Comparison of ENCODE assay signal across 8 cellular contexts in the genomic region with DNA sequence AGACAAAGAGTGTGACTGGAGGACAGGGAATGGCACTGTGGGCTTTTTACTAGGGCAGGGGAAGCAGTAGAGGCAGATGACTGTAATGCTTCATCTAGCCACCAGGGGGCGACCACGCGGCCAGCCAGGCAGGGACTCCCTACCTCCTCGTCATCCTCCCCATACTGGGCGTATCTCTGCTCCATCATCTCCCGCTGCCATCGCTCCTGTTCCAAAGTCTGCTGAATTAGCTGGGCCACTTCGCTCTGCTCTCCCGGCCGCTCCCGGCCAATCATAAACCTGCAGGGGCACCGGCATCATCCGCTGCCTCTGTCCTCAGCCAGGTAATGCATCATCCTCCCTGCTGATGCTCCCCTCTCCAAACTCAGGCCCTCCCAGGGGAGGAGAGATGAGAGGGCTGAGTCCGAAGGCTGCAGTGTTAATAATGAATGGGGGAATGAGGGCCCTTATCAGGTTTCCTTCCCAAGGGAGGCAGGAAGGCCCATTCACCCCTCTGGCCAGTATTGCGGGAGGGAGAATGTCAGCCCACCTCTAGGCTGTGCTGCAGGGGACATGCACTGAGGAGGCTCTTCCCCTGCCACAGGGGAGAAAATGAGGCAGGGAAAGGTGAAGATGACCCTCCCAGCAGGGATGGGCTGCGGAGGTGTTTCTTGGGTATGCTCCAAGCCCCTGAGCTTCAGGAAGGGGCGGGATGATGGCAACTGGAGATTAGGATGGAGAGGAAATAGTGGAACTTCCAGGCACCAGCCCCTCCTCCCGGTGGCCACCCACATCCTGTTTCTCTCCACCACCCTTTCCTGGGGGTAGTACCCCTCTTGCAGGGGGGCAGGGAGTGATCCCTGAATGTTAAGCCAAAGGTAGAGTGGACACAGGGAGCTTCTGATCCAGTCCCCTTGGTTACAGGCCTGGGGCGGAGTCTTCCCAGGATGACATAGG.
A peak's percentile ranks its signal among the peaks of the same experiment; 100 is the strongest.
DNase-seq lines count a peak whose midpoint lies in the region; ATAC-seq, FAIRE-seq and TF ChIP-seq lines count a peak whose summit lies in the region.

No MANE protein-coding gene starts in this region.

- H3K4me3 ChIP-seq in brain microvascular endothelial cell (ENCODE audit: low read depth, low read length) = no peak overlapping the region

- FAIRE-seq in GM19239 (lab: Jason Lieb, UNC) = peak; percentile 94

- in situ Hi-C loops in brain microvascular endothelial cell (cut with HindIII; ENCODE audit: low pct_ligation_motif_present, low sequenced_read_pairs) = no loop called here

- ATAC-seq in HG02870 (IDR thresholded peaks at IDR 0.05; ENCODE audit: unreplicated experiment) = no peak

- peaks cover 89% of the 10 kb centered on the region for H3K36me3 ChIP-seq in brain microvascular endothelial cell (replicated peaks)

- no peaks in the 10 kb centered on the region for H3K27me3 ChIP-seq in brain microvascular endothelial cell (replicated peaks)

- peak; percentile 97 for TF ChIP-seq CTCF in VCaP (conservative IDR thresholded peaks at IDR 0.05)
- peak; percentile 94 for TF ChIP-seq CTCF in brain microvascular endothelial cell (IDR thresholded peaks at IDR 0.05; ENCODE audit: low read depth, low read length, missing control alignments)

- DNase-seq in Ammon's horn (ENCODE audit: low spot score) = peak; percentile 85
- peak; percentile 90 for DNase-seq in GM19239 (ENCODE audit: insufficient read length, low spot score)
- DNase-seq in MV-4-11 (lab: John Stamatoyannopoulos, UW) = peak; percentile 55
- DNase-seq in brain microvascular endothelial cell = peak; percentile 77
- DNase-seq in iris pigment epithelial cell (ENCODE audit: low read depth) = peak; percentile 74
- DNase-seq in stimulated activated CD4-positive, alpha-beta T cell treated with anti-CD3 and anti-CD28 coated beads, Interleukin-1b, Interleukin-23, amount 100 ng/mL, for 4 hours (ENCODE audit: low read depth in 2 of 2) = peak; percentile 74 to 75

- peak overlapping the region; percentile 52 for H3K27ac ChIP-seq in VCaP
- no peak overlapping the region for H3K27ac ChIP-seq in brain microvascular endothelial cell
